In the genomic region with DNA sequence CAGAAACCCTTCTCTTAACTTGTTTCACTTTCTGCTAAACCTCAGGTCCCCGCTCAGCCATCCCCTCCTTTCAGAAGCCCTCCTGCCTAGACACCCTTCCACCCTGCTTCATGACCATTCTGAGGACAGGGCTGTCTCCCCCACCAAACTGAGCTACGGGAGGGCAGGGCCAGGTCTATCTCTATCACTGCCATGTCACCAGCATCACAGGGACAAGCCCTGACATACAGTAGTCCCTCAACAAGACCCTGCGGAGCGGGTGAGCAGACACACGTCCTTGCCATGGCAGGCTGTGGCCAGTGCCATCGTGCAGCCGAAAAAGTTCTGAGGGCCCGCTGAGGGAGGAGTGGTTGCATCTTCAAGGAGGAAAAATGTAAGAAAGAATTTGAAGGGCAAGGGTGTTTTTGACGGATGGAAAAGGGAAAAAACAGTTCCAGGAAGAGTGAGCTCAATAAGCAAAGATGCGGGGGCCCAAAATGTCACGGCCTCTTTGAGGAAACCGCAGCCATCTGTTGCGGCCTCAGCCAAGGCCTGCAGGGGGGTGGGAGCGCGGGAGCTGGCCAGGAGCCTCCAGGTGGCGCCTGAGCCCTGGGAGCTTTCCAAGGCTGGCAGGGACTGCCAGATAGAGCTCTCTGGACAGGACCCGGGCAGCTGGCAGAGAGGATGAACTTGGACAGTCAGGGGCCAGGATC, we compare ENCODE assay signal across 6 cellular contexts. TPM values are rescaled to one million over a fixed set of nuclear protein-coding genes. Genes with fewer than 3 reads are reported as not detected.
DNase-seq lines count a peak whose midpoint lies in the region; ATAC-seq, FAIRE-seq and TF ChIP-seq lines count a peak whose summit lies in the region.

No MANE protein-coding gene starts in this region.

- FAIRE-seq in GM12891 (lab: Jason Lieb, UNC): peak; percentile 76

- H3K27ac Mint-ChIP-seq in brain: peak overlapping the region in 4 of 5 experiments; percentile 43 to 89 (median 63)

- peak overlapping the region; percentile 78 for H3K18ac ChIP-seq in neuronal stem cell (ENCODE audit: low read length)

- no peak overlapping the region for H2BK5ac ChIP-seq in neuronal stem cell (ENCODE audit: low read length)

- peak overlapping the region in 1 of 2 donors; percentile 27 for H3K4me3 ChIP-seq in neuronal stem cell (ENCODE audit: low read length in 2 of 2)

- no peaks in the 10 kb centered on the region for H3K9me3 ChIP-seq in neuronal stem cell (replicated peaks in 1 of 2; ENCODE audit: control insufficient read depth in 2 of 2, insufficient read depth in 1 of 2, low read depth in 1 of 2, low read length in 2 of 2)

- H3K23ac ChIP-seq in neuronal stem cell (ENCODE audit: low read depth, low read length, poor library complexity): no peak overlapping the region

- peak overlapping the region; percentile 95 for H2BK12ac ChIP-seq in neuronal stem cell (ENCODE audit: low read length)

- H3K9me3 Mint-ChIP-seq in brain: peaks cover 0 to 4% (median 0%) of the 10 kb centered on the region in 5 experiments

- no peak overlapping the region for H3K9ac ChIP-seq in neuronal stem cell (ENCODE audit: low read depth, low read length, poor library complexity)

- no CpG with 5 or more reads among the region's 17 CpGs for WGBS in neuronal stem cell (ENCODE audit: extremely low coverage in 2 of 2, insufficient read length in 2 of 2, insufficient replicate concordance in 1 of 2), 2 donors

- no peak overlapping the region for H4K91ac ChIP-seq in neuronal stem cell (ENCODE audit: low read depth, low read length, poor library complexity)

- H3K27me3 ChIP-seq in neuronal stem cell (ENCODE audit: control insufficient read depth in 3 of 3, insufficient read depth in 3 of 3, low read depth in 1 of 3, low read length in 3 of 3): peaks cover 0 to 20% (median 0%) of the 10 kb centered on the region in 3 experiments

- H3K4me1 Mint-ChIP-seq in brain: peaks cover 55% of the 10 kb centered on the region

- H2AFZ ChIP-seq in neuronal stem cell (ENCODE audit: low read length): peak overlapping the region; percentile 17

- ATAC-seq in GM18873 (IDR thresholded peaks at IDR 0.05; ENCODE audit: low FRiP score, unreplicated experiment): no peak

- no peak overlapping the region for H3K4ac ChIP-seq in neuronal stem cell (ENCODE audit: low read length)

- no peaks in the 10 kb centered on the region for H3K79me1 ChIP-seq in neuronal stem cell (ENCODE audit: low read depth, low read length)

- peaks cover 9 to 18% of the 10 kb centered on the region in 2 donors for H3K4me1 ChIP-seq in neuronal stem cell (ENCODE audit: control insufficient read depth in 2 of 2, insufficient read depth in 1 of 2, low read depth in 1 of 2, low read length in 2 of 2)

- no peaks in the 10 kb centered on the region for H3K36me3 Mint-ChIP-seq in brain

- peaks cover 4% of the 10 kb centered on the region for H3K27me3 Mint-ChIP-seq in brain

- peak overlapping the region; percentile 85 for H2AK5ac ChIP-seq in neuronal stem cell (ENCODE audit: low read depth, low read length)

- H4K8ac ChIP-seq in neuronal stem cell (ENCODE audit: low read depth, low read length): peak overlapping the region; percentile 52

- peak; percentile 50 to 69 for TF ChIP-seq CTCF in brain (conservative IDR thresholded peaks at IDR 0.05)

- DNase-seq in GM12891 (ENCODE audit: insufficient read length, low spot score) (no peak), NCI-H446 treated with DMSO at 0.1 percent for 48 hours (lab: John Stamatoyannopoulos, UW) (peak; percentile 46), neuronal stem cell (ENCODE audit: low spot score) (no peak), T1000 (lab: John Stamatoyannopoulos, UW) (no peak)

- peak overlapping the region; percentile 65 for H2BK15ac ChIP-seq in neuronal stem cell (ENCODE audit: low read length)

- H3K27ac ChIP-seq in neuronal stem cell (replicated peaks; ENCODE audit: low read length): no peak overlapping the region

- H3K36me3 ChIP-seq in neuronal stem cell (replicated peaks in 1 of 2; ENCODE audit: control insufficient read depth in 2 of 2, insufficient read depth in 2 of 2, low read length in 2 of 2): no peaks in the 10 kb centered on the region

- TF ChIP-seq POLR2A in GM12891 (IDR thresholded peaks at IDR 0.05; ENCODE audit: low read depth, low read length): no peak

- H2BK120ac ChIP-seq in neuronal stem cell (ENCODE audit: low read depth, low read length): no peak overlapping the region

- no peak overlapping the region for H3K4me2 ChIP-seq in neuronal stem cell (ENCODE audit: insufficient read depth, low read length, poor library complexity, severe bottlenecking)

- peak overlapping the region in 2 of 5 experiments; percentile 14 to 23 for H3K4me3 Mint-ChIP-seq in brain

- H3K14ac ChIP-seq in neuronal stem cell (ENCODE audit: low read length): no peak overlapping the region

TF ChIP-seq in GM12891, 5 proteins besides CTCF, POLR2A, EP300 and RAD21:
- TF ChIP-seq TAF1 (IDR thresholded peaks at IDR 0.05; ENCODE audit: low read depth, low read length) (no peak), POLR2AphosphoS5 (IDR thresholded peaks at IDR 0.05; ENCODE audit: low read depth, low read length) (no peak), SPI1 (IDR thresholded peaks at IDR 0.05; ENCODE audit: low read depth, low read length) (no peak), POU2F2 (IDR thresholded peaks at IDR 0.05; ENCODE audit: low read depth, low read length) (peak; percentile 32; the same call in 1 of the 2 replicates), PAX5 (IDR thresholded peaks at IDR 0.05; ENCODE audit: insufficient read depth, low read length, severe bottlenecking) (no peak)
TF ChIP-seq in GM12891: peak in this region for 1.

RNA-seq across cellular contexts. Expression of gene PTGIR, which starts 8.1 kb away (rescaled TPM):
- polyA plus RNA-seq in GM12891 (2012; ENCODE audit: low read depth, missing spikeins): 12.3 TPM
- polyA plus RNA-seq in brain (ENCODE audit: insufficient read depth, low read depth, low replicate concordance): 0.80 TPM
- polyA plus RNA-seq in neuronal stem cell (2013, experiment 1 of 2): 0.04 TPM
- 0.07 TPM for polyA plus RNA-seq in neuronal stem cell (2013, experiment 2 of 2)

RNA-seq across cellular contexts. Expression of gene CALM3, which starts 15.6 kb away (rescaled TPM):
- 361 TPM for polyA plus RNA-seq in GM12891 (2012; ENCODE audit: low read depth, missing spikeins)
- polyA plus RNA-seq in brain (ENCODE audit: insufficient read depth, low read depth, low replicate concordance): 789 TPM
- 426 TPM for polyA plus RNA-seq in neuronal stem cell (2013, experiment 1 of 2)
- polyA plus RNA-seq in neuronal stem cell (2013, experiment 2 of 2): 419 TPM

RNA-seq across cellular contexts. Expression of gene GNG8, which starts 19.2 kb away (rescaled TPM):
- 3.2 TPM for polyA plus RNA-seq in GM12891 (2012; ENCODE audit: low read depth, missing spikeins)
- 12.7 TPM for polyA plus RNA-seq in brain (ENCODE audit: insufficient read depth, low read depth, low replicate concordance)
- polyA plus RNA-seq in neuronal stem cell (2013, experiment 1 of 2): 6.3 TPM
- polyA plus RNA-seq in neuronal stem cell (2013, experiment 2 of 2): 10.6 TPM

RNA-seq across cellular contexts. Expression of gene DACT3, which starts 44.2 kb away (rescaled TPM):
- polyA plus RNA-seq in GM12891 (2012; ENCODE audit: low read depth, missing spikeins): 1.7 TPM
- 27.4 TPM for polyA plus RNA-seq in brain (ENCODE audit: insufficient read depth, low read depth, low replicate concordance)
- polyA plus RNA-seq in neuronal stem cell (2013, experiment 1 of 2): 6.5 TPM
- polyA plus RNA-seq in neuronal stem cell (2013, experiment 2 of 2): 6.5 TPM
